ENCODE assay signal across 8 cellular contexts in the genomic region with DNA sequence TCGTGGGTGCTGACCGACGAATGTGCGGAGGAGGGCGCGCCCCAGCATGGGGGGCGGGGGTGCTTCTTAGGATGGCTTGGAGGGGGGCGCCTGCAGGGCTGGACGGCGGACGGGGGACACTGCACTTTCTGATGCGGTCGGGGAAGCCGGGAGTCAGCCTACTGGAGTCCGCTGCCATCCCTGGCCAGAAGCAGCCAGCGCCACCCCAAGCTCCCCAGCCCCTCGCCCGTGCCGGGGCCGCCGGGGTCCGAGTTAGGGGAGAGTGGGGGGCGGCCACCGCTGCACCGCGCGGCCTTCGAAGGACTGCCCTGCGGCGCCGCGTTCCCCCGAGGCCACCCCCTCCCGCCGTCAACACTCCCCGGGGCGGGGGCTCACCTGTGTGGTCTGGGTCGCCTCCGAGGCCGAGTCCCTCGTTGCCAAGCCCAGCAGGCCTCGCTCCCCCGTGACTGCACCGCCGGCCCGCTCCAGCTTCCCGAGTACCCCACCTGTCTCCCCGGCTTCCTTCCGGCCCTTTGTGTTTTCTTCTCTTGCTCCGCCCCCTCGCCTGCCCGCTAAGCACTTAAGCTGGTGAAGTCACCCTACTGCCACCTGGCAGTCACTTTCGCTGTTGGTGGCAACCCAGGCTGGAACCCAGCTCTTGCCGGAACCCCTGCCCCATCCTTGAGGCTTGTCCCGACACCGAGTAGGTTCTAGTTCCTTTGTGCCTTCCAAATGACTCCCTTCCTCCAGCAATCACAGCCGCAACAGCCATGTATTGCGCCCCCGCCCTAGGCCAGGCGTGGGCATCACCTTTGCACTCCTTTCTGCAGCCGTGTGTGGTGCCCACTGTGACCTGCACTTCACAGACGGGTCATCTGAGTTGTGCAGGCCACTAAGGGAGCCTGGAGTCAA. TPM values are rescaled to one million over a fixed set of nuclear protein-coding genes. Genes with fewer than 3 reads are reported as not detected.
DNase-seq lines count a peak whose midpoint lies in the region; ATAC-seq and TF ChIP-seq lines count a peak whose summit lies in the region.

A gene with protein sequence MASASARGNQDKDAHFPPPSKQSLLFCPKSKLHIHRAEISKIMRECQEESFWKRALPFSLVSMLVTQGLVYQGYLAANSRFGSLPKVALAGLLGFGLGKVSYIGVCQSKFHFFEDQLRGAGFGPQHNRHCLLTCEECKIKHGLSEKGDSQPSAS (minus strand): TSS at position 492 of the 891 bp plus-strand sequence. CDS start 2,225 bp downstream, outside the sequence.

- peaks cover 4 to 9% (median 6%) of the 10 kb centered on the region in 3 donors for H3K27me3 Mint-ChIP-seq in CD14-positive monocyte (ENCODE audit: low read depth in 3 of 3)
- no peaks in the 10 kb centered on the region for H3K27me3 Mint-ChIP-seq in natural killer cell (ENCODE audit: low read depth in 2 of 2)
- no peaks in the 10 kb centered on the region for H3K27me3 Mint-ChIP-seq in stimulated activated naive CD8-positive, alpha-beta T cell treated with anti-CD3 and anti-CD28 coated beads, Interleukin-15, Interleukin-2, amounts not matched to agents 100 ng/mL and 50 ng/mL, for 24 hours

- H3K27ac Mint-ChIP-seq in CD14-positive monocyte, result peak within 1 kb of the TSS in 3 of 7 donors; percentile 24 to 57 (median 50)
- H3K27ac Mint-ChIP-seq in natural killer cell, result peak within 1 kb of the TSS; percentile 86 to 98
- peak within 1 kb of the TSS; percentile 93 for H3K27ac Mint-ChIP-seq in stimulated activated naive CD8-positive, alpha-beta T cell treated with anti-CD3 and anti-CD28 coated beads, Interleukin-15, Interleukin-2, amounts not matched to agents 100 ng/mL and 50 ng/mL, for 24 hours

- H3K9me3 Mint-ChIP-seq in CD14-positive monocyte (peaks cover 0 to 8% (median 3%) of the 10 kb centered on the region in 7 donors), natural killer cell (no peaks in the 10 kb centered on the region)
- H3K9me3 Mint-ChIP-seq in stimulated activated naive CD8-positive, alpha-beta T cell treated with anti-CD3 and anti-CD28 coated beads, Interleukin-15, Interleukin-2, amounts not matched to agents 100 ng/mL and 50 ng/mL, for 24 hours, result no peaks in the 10 kb centered on the region

- intact Hi-C loops in CD14-positive monocyte (cut with micrococcal nuclease) (no loop called here), natural killer cell (cut with micrococcal nuclease) (loop anchor here (1.0 kb wide), 1 partner anchor 328 kb away; no protein-coding TSS in a partner anchor)

- H3K36me3 Mint-ChIP-seq in CD14-positive monocyte (peaks cover 0 to 2% of the 10 kb centered on the region in 2 donors), natural killer cell (no peaks in the 10 kb centered on the region)
- H3K36me3 Mint-ChIP-seq in stimulated activated naive CD8-positive, alpha-beta T cell treated with anti-CD3 and anti-CD28 coated beads, Interleukin-15, Interleukin-2, amounts not matched to agents 100 ng/mL and 50 ng/mL, for 24 hours (ENCODE audit: low read depth), result peaks cover 22% of the 10 kb centered on the region

- H3K4me1 Mint-ChIP-seq in CD14-positive monocyte (peaks cover 12% of the 10 kb centered on the region), natural killer cell (peaks cover 23 to 26% of the 10 kb centered on the region in 2 donors)
- peaks cover 50% of the 10 kb centered on the region for H3K4me1 Mint-ChIP-seq in stimulated activated naive CD8-positive, alpha-beta T cell treated with anti-CD3 and anti-CD28 coated beads, Interleukin-15, Interleukin-2, amounts not matched to agents 100 ng/mL and 50 ng/mL, for 24 hours (ENCODE audit: low read depth)

- peak within 1 kb of the TSS; percentile 95 for H3K4me3 ChIP-seq in epithelial cell of proximal tubule (ENCODE audit: low read depth, low read length)

- ATAC-seq in GM19328 (IDR thresholded peaks at IDR 0.05; ENCODE audit: unreplicated experiment) (peak; percentile 92), HG03469 (IDR thresholded peaks at IDR 0.05; ENCODE audit: unreplicated experiment) (peak; percentile 95), natural killer cell (peak; percentile 90 to 95 (median 95))

- DNase-seq in CD14-positive monocyte (ENCODE audit: low spot score) (peak; percentile 48), NCI-H69 (lab: John Stamatoyannopoulos, UW) (peak; percentile 91), epithelial cell of proximal tubule (ENCODE audit: low read depth) (no peak), natural killer cell (peak; percentile 63)
- DNase-seq in activated CD8-positive, alpha-beta memory T cell treated with anti-CD3 and anti-CD28 coated beads, Interleukin-2, amount 50 U/mL, for 24 hours (ENCODE audit: extremely low read depth), result peak; percentile 44

- TF ChIP-seq CTCF in CD14-positive monocyte (IDR thresholded peaks at IDR 0.05) (peak; percentile 14), epithelial cell of proximal tubule (conservative IDR thresholded peaks at IDR 0.05; ENCODE audit: low read depth, low read length) (peak; percentile 24), natural killer cell (IDR thresholded peaks at IDR 0.05) (no peak)

- H3K4me3 Mint-ChIP-seq in CD14-positive monocyte (peak within 1 kb of the TSS; percentile 87 to 97), natural killer cell (peak within 1 kb of the TSS; percentile 96)
- H3K4me3 Mint-ChIP-seq in stimulated activated naive CD8-positive, alpha-beta T cell treated with anti-CD3 and anti-CD28 coated beads, Interleukin-15, Interleukin-2, amounts not matched to agents 100 ng/mL and 50 ng/mL, for 24 hours, result peak within 1 kb of the TSS; percentile 90

RNA-seq across cellular contexts. Expression of the gene that starts here (rescaled TPM):
- polyA plus RNA-seq in CD14-positive monocyte, result 1 to 10 TPM; 2.9 to 3.1 TPM
- total RNA-seq in epithelial cell of proximal tubule (164 and 222 TPM in 2 replicates), natural killer cell (10 to 100 TPM; 25.8 to 34.3 (median 26.1) TPM)
